1 cellular context compared by ENCODE assay signal in the genomic region with DNA sequence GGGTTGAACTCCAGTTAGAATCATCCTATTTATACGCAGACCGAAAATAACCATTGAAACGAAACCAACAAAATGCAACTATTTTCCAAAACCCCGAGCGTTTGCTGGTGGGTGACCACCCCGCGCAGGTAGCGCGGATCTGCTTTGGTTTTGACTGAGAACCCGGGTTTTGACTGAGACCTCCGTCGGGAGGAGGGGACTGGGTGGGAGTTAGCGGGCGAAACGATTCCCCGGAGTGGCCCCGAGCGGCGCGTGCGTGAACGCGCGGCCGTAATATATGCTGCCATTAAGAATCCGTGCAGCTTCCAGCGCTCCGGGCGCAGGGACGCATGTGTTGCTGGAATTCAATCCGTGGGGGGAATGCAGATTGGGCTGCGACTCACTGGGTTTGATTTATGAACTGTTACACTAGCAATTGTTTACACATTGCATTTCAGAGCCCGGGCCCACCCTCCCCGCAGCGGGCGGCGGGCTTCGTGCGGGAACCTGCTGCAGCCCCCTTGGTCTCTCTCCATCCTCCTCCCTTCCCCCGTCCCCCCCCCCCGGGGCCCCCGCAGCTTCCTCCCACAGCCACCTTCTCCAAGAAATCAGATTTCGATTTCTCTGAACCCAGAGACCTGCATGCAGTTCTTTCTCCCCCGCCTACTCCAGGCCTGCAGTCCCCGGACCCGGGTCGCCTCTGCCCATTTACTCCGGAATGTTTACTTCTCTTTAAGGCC.
TF ChIP-seq lines count a peak whose summit lies in the region.

No MANE protein-coding gene starts in this region.

TF ChIP-seq in IMR-90, 13 proteins besides CTCF, POLR2A, EP300 and RAD21 (continued from another document):
- TF ChIP-seq SMC3 (IDR thresholded peaks at IDR 0.05; ENCODE audit: low read depth, low read length) = no peak
- TF ChIP-seq CHD1 (IDR thresholded peaks at IDR 0.05; ENCODE audit: low read depth, low read length) = no peak
- no peak for TF ChIP-seq BHLHE40 (IDR thresholded peaks at IDR 0.05; ENCODE audit: low read depth, low read length)
- no peak for TF ChIP-seq MAZ (IDR thresholded peaks at IDR 0.05; ENCODE audit: borderline replicate concordance, low read depth, low read length)
- no peak for TF ChIP-seq FOS (IDR thresholded peaks at IDR 0.05; ENCODE audit: low read depth, low read length)
